8 cellular contexts compared by ENCODE assay signal in genomic region chr3:11155341-11156025, GRCh38.
A peak's percentile ranks its signal among the peaks of the same experiment; 100 is the strongest.
DNase-seq lines count a peak whose midpoint lies in the region; ATAC-seq and TF ChIP-seq lines count a peak whose summit lies in the region.

No MANE protein-coding gene starts in this region.

- peak; percentile 52 for DNase-seq in GM10266 (ENCODE audit: extremely low spot score)
- DNase-seq in NB4 (ENCODE audit: low read depth), result peak; percentile 68
- DNase-seq in activated T-cell treated with anti-CD3 and anti-CD28 coated beads, Interleukin-2, amount 50 U/mL, for 48 hours, result peak; percentile 54 to 56
- DNase-seq in foreskin melanocyte, result peak; percentile 27
- peak; percentile 70 for DNase-seq in nephron progenitor cell
- DNase-seq in NCI-H1436 (lab: John Stamatoyannopoulos, UW), result no peak
- no peak for DNase-seq in activated effector memory CD4-positive, alpha-beta T cell treated with Interleukin-2 at 50 U/mL for 16 hours

- no peak overlapping the region for H3K4me3 ChIP-seq in NB4 (ENCODE audit: low read depth, low read length)

- peaks cover 93% of the 10 kb centered on the region for H3K27me3 Mint-ChIP-seq in nephron progenitor cell (ENCODE audit: low read depth, poor library complexity)

- no peak overlapping the region for H3K27ac Mint-ChIP-seq in nephron progenitor cell

- peak overlapping the region; percentile 78 for H3K4me3 Mint-ChIP-seq in nephron progenitor cell

- TF ChIP-seq POLR2A in NB4 (IDR thresholded peaks at IDR 0.05; ENCODE audit: extremely low read depth, insufficient read length), result no peak

- TF ChIP-seq CTCF in GM10266 (IDR thresholded peaks at IDR 0.05; ENCODE audit: control insufficient read depth, insufficient read depth, low read depth, missing control alignments) (peak; percentile 35), NB4 (IDR thresholded peaks at IDR 0.05; ENCODE audit: low read depth, low read length) (peak; percentile 74), nephron progenitor cell (IDR thresholded peaks at IDR 0.05) (peak; percentile 59)

- H3K9me3 Mint-ChIP-seq in nephron progenitor cell, result no peaks in the 10 kb centered on the region

- no peak for ATAC-seq in GM21786 (IDR thresholded peaks at IDR 0.05; ENCODE audit: unreplicated experiment)

- H3K4me1 Mint-ChIP-seq in nephron progenitor cell, result peaks cover 16% of the 10 kb centered on the region

- no peaks in the 10 kb centered on the region for H3K36me3 Mint-ChIP-seq in nephron progenitor cell (ENCODE audit: low read depth)

Comparison
In these comparisons a context has a peak if more than half of its experiments do, and no peak if none do; other contexts are left out.
1. DNase-seq: peak in GM10266 (single experiment), NB4 (single experiment), activated T-cell treated with anti-CD3 and anti-CD28 coated beads, Interleukin-2, amount 50 U/mL, for 48 hours (2 of 2), foreskin melanocyte (single experiment) and nephron progenitor cell (single experiment); none in NCI-H1436 (single experiment) and activated effector memory CD4-positive, alpha-beta T cell treated with Interleukin-2 at 50 U/mL for 16 hours (single experiment).
2. Peak in every context shown above with its lines, with median percentiles within 50 percentile points of each other: CTCF ChIP-seq.